Comparison of ENCODE assay signal across 1 cellular context in genomic region chr2:105797298-105797819, GRCh38.
TF ChIP-seq lines count a peak whose summit lies in the region.

No MANE protein-coding gene starts in this region.

TF ChIP-seq in HepG2, 621 proteins besides CTCF, POLR2A, EP300 and RAD21 (continued from another document):
- TF ChIP-seq ZNF512B (CRISPR knock-in tag; IDR thresholded peaks at IDR 0.05; ENCODE audit: borderline replicate concordance) (no peak), ZNF20 (CRISPR knock-in tag; IDR thresholded peaks at IDR 0.05) (no peak), HNF1B (CRISPR knock-in tag; IDR thresholded peaks at IDR 0.05) (no peak), MLXIP (CRISPR knock-in tag; IDR thresholded peaks at IDR 0.05; ENCODE audit: borderline replicate concordance) (no peak), SALL2 (CRISPR knock-in tag; IDR thresholded peaks at IDR 0.05) (no peak), XBP1 (CRISPR knock-in tag; IDR thresholded peaks at IDR 0.05) (no peak), ZMYM2 (CRISPR knock-in tag; IDR thresholded peaks at IDR 0.05) (0 out of 2 replicates have a peak, but pooled peaks have one; percentile 18), REST (IDR thresholded peaks at IDR 0.05; ENCODE audit: borderline replicate concordance in 1 of 2, low read depth in 1 of 2, low read length in 2 of 2) (no peak), ELF4 (CRISPR knock-in tag; IDR thresholded peaks at IDR 0.05; ENCODE audit: borderline replicate concordance) (no peak), ARNTL (CRISPR knock-in tag; IDR thresholded peaks at IDR 0.05) (no peak), GABPB1 (CRISPR knock-in tag; IDR thresholded peaks at IDR 0.05) (0 out of 2 replicates have a peak, but pooled peaks have one; percentile 18), HOMEZ (CRISPR knock-in tag; IDR thresholded peaks at IDR 0.05; ENCODE audit: low read depth) (no peak), SOX13 (IDR thresholded peaks at IDR 0.05) (no peak), SOX13 (CRISPR knock-in tag; conservative IDR thresholded peaks at IDR 0.05 in 1 of 2, IDR thresholded peaks at IDR 0.05 in 1 of 2) (peak in 1 of 2 experiments; percentile 15; a peak in 1 of 4 replicates), SMYD3 (CRISPR knock-in tag; IDR thresholded peaks at IDR 0.05) (no peak), ZNF878 (CRISPR knock-in tag; IDR thresholded peaks at IDR 0.05) (no peak), TRIM24 (CRISPR knock-in tag; IDR thresholded peaks at IDR 0.05) (0 out of 2 replicates have a peak, but pooled peaks have one; percentile 27), ZNF770 (CRISPR knock-in tag; IDR thresholded peaks at IDR 0.05) (no peak)
TF ChIP-seq in HepG2: peak in this region for 15.
